Comparison of ENCODE assay signal across 1 cellular context in the genomic region with DNA sequence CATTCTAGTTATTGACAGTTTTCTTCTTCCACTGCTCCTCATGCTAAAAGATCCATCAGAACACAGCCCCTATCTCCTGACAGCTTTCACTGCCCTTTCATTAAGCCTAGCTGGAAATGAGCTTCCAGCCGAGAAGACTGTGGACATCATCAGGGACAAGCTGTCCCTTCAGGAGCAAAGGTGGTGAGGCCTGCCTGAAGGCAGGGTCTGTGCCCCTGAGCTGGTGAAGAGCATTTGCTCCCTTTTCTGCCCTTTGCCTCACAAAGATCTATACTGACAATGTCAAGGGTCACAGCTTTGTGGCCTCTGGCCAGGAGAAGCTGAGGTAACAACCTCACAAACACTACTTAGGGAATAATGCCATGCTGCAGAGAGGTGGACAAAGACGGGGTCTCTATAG.
TF ChIP-seq lines count a peak whose summit lies in the region.

No MANE protein-coding gene starts in this region.

TF ChIP-seq in liver, 16 proteins besides CTCF, POLR2A, EP300 and RAD21 (continued from another document):
- no peak for TF ChIP-seq JUND (IDR thresholded peaks at IDR 0.05)
